In genomic region chr11:107592256-107592655, GRCh38 we compare ENCODE assay signal across 10 cellular contexts. TPM values are rescaled to one million over a fixed set of nuclear protein-coding genes. Genes with fewer than 3 reads are reported as not detected.
DNase-seq lines count a peak whose midpoint lies in the region; ATAC-seq and TF ChIP-seq lines count a peak whose summit lies in the region.
"Had no signal": no experiment of that assay in that cellular context is flagged by ENCODE, and none has a peak within 500 bp of the region (broad histone marks: within the 10 kb centered on the region; RNA-seq: fewer than 3 reads in every experiment).

No MANE protein-coding gene starts in this region.

- H3K4me1 ChIP-seq in spleen = peaks cover 6 to 30% (median 28%) of the 10 kb centered on the region in 6 donors

- peak overlapping the region; percentile 81 for H3K4me3 Mint-ChIP-seq in activated T-cell treated with anti-CD3 and anti-CD28 coated beads, Interleukin-2, amount 50 U/mL, for 24 hours
- H3K4me3 Mint-ChIP-seq in WTC11 = peak overlapping the region; percentile 95
- peak overlapping the region; percentile 90 to 91 for H3K4me3 Mint-ChIP-seq in stimulated activated naive B cell treated with anti-CD40 and anti-IgM and Interleukin-4, amounts not matched to agents 10 μg/mL and 1 μg/mL and 100 μg/mL, for 72 hours

- H3K36me3 Mint-ChIP-seq in activated T-cell treated with anti-CD3 and anti-CD28 coated beads, Interleukin-2, amount 50 U/mL, for 24 hours (ENCODE audit: low read depth) = no peaks in the 10 kb centered on the region
- no peaks in the 10 kb centered on the region for H3K36me3 Mint-ChIP-seq in WTC11
- H3K36me3 Mint-ChIP-seq in stimulated activated naive B cell treated with anti-CD40 and anti-IgM and Interleukin-4, amounts not matched to agents 10 μg/mL and 1 μg/mL and 100 μg/mL, for 72 hours = no peaks in the 10 kb centered on the region

- CTCF ChIA-PET in WTC11 (lab: Charles Lee) = interaction anchor here (1.1 to 2.2 kb wide), 2 partner anchors 13 to 97 kb away, joined by 6 to 10 read pairs; no protein-coding TSS in a partner anchor

- peaks cover 0 to 91% (median 64%) of the 10 kb centered on the region in 7 donors for H3K27me3 ChIP-seq in spleen (replicated peaks in 1 of 7)

- intact Hi-C loops in spleen (cut with DNase I; ENCODE audit: low total_unique reads) = no loop called here

- H3K9me3 ChIP-seq in spleen = no peaks in the 10 kb centered on the region
- H3K9me3 ChIP-seq: SJSA1 had no signal

- H3K4me1 Mint-ChIP-seq in activated T-cell treated with anti-CD3 and anti-CD28 coated beads, Interleukin-2, amount 50 U/mL, for 24 hours (ENCODE audit: low read depth) = peaks cover 28% of the 10 kb centered on the region
- peaks cover 45% of the 10 kb centered on the region for H3K4me1 Mint-ChIP-seq in WTC11
- peaks cover 14 to 37% of the 10 kb centered on the region in 2 donors for H3K4me1 Mint-ChIP-seq in stimulated activated naive B cell treated with anti-CD40 and anti-IgM and Interleukin-4, amounts not matched to agents 10 μg/mL and 1 μg/mL and 100 μg/mL, for 72 hours

- no peak for TF ChIP-seq CTCF in WTC11 (IDR thresholded peaks at IDR 0.05)
- TF ChIP-seq CTCF in spleen (IDR thresholded peaks at IDR 0.05 in 8 of 11, conservative IDR thresholded peaks at IDR 0.05 in 3 of 11) = no peak

- H3K27ac ChIP-seq in spleen = no peak overlapping the region
- H3K27ac ChIP-seq: SJSA1 had no signal

- peak overlapping the region; percentile 44 for H3K27ac Mint-ChIP-seq in activated T-cell treated with anti-CD3 and anti-CD28 coated beads, Interleukin-2, amount 50 U/mL, for 24 hours
- no peak overlapping the region for H3K27ac Mint-ChIP-seq in WTC11
- no peak overlapping the region for H3K27ac Mint-ChIP-seq in stimulated activated naive B cell treated with anti-CD40 and anti-IgM and Interleukin-4, amounts not matched to agents 10 μg/mL and 1 μg/mL and 100 μg/mL, for 72 hours

- H3K9me3 Mint-ChIP-seq in activated T-cell treated with anti-CD3 and anti-CD28 coated beads, Interleukin-2, amount 50 U/mL, for 24 hours = peaks cover 3% of the 10 kb centered on the region
- H3K9me3 Mint-ChIP-seq in WTC11 = no peaks in the 10 kb centered on the region
- peaks cover 0 to 3% of the 10 kb centered on the region in 2 donors for H3K9me3 Mint-ChIP-seq in stimulated activated naive B cell treated with anti-CD40 and anti-IgM and Interleukin-4, amounts not matched to agents 10 μg/mL and 1 μg/mL and 100 μg/mL, for 72 hours

- no peak for DNase-seq in activated T-cell treated with anti-CD3 and anti-CD28 coated beads, Interleukin-2, amount 50 U/mL, for 24 hours
- DNase-seq in activated T-cell treated with anti-CD3 and anti-CD28 coated beads, Interleukin-2, amount 50 U/mL, for 48 hours = no peak
- DNase-seq in WTC11 (ENCODE audit: low spot score) = no peak
- DNase-seq in germinal center (ENCODE audit: low spot score) = peak; percentile 7
- no peak for DNase-seq in stimulated activated naive B cell treated with anti-CD40 and anti-IgM and Interleukin-4, amounts not matched to agents 10 μg/mL and 1 μg/mL and 100 μg/mL, for 72 hours
- no peak for DNase-seq in spleen
- no peak for DNase-seq in stimulated activated CD4-positive, alpha-beta T cell treated with anti-CD3 and anti-CD28 coated beads, Interleukin-4, amount 100 ng/mL, for 24 hours
- DNase-seq: NCI-H1930 had no signal

- 8 to 15% (median 13%) methylated on average over 7 of the region's 7 CpGs for WGBS in spleen, 5 donors

- no peaks in the 10 kb centered on the region for H3K36me3 ChIP-seq in spleen
- H3K36me3 ChIP-seq: SJSA1 had no signal

- H3K27me3 Mint-ChIP-seq in activated T-cell treated with anti-CD3 and anti-CD28 coated beads, Interleukin-2, amount 50 U/mL, for 24 hours = peaks cover 90% of the 10 kb centered on the region
- peaks cover 73% of the 10 kb centered on the region for H3K27me3 Mint-ChIP-seq in WTC11 (ENCODE audit: low read depth)
- peaks cover 62 to 64% of the 10 kb centered on the region in 2 donors for H3K27me3 Mint-ChIP-seq in stimulated activated naive B cell treated with anti-CD40 and anti-IgM and Interleukin-4, amounts not matched to agents 10 μg/mL and 1 μg/mL and 100 μg/mL, for 72 hours

- ATAC-seq in WTC11 (no peak), HG02798 (IDR thresholded peaks at IDR 0.05; ENCODE audit: poor library complexity, unreplicated experiment) (no peak)
- no peak for ATAC-seq in stimulated activated naive B cell treated with anti-CD40 and anti-IgM and Interleukin-4, amounts not matched to agents 10 μg/mL and 1 μg/mL and 100 μg/mL, for 72 hours (replicated peaks)

- POLR2A ChIA-PET in WTC11 (lab: Charles Lee) = no interaction called here

- TF ChIP-seq POLR2A in spleen (IDR thresholded peaks at IDR 0.05) = no peak

- H3K4me3 ChIP-seq in spleen = peak overlapping the region in 4 of 8 donors; percentile 47 to 78 (median 60)

TF ChIP-seq in WTC11, 78 proteins besides CTCF, POLR2A, EP300 and RAD21 (continues in another document):
- TF ChIP-seq, protein P1, sequence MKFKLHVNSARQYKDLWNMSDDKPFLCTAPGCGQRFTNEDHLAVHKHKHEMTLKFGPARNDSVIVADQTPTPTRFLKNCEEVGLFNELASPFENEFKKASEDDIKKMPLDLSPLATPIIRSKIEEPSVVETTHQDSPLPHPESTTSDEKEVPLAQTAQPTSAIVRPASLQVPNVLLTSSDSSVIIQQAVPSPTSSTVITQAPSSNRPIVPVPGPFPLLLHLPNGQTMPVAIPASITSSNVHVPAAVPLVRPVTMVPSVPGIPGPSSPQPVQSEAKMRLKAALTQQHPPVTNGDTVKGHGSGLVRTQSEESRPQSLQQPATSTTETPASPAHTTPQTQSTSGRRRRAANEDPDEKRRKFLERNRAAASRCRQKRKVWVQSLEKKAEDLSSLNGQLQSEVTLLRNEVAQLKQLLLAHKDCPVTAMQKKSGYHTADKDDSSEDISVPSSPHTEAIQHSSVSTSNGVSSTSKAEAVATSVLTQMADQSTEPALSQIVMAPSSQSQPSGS (CRISPR knock-in tag; IDR thresholded peaks at IDR 0.05; ENCODE audit: borderline replicate concordance, low read depth) = no peak
- TF ChIP-seq GTF2I (CRISPR knock-in tag; conservative IDR thresholded peaks at IDR 0.05) = no peak
- TF ChIP-seq TP53 (CRISPR knock-in tag; IDR thresholded peaks at IDR 0.05) = no peak
- TF ChIP-seq, protein P2, sequence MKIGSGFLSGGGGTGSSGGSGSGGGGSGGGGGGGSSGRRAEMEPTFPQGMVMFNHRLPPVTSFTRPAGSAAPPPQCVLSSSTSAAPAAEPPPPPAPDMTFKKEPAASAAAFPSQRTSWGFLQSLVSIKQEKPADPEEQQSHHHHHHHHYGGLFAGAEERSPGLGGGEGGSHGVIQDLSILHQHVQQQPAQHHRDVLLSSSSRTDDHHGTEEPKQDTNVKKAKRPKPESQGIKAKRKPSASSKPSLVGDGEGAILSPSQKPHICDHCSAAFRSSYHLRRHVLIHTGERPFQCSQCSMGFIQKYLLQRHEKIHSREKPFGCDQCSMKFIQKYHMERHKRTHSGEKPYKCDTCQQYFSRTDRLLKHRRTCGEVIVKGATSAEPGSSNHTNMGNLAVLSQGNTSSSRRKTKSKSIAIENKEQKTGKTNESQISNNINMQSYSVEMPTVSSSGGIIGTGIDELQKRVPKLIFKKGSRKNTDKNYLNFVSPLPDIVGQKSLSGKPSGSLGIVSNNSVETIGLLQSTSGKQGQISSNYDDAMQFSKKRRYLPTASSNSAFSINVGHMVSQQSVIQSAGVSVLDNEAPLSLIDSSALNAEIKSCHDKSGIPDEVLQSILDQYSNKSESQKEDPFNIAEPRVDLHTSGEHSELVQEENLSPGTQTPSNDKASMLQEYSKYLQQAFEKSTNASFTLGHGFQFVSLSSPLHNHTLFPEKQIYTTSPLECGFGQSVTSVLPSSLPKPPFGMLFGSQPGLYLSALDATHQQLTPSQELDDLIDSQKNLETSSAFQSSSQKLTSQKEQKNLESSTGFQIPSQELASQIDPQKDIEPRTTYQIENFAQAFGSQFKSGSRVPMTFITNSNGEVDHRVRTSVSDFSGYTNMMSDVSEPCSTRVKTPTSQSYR (CRISPR knock-in tag; IDR thresholded peaks at IDR 0.05) = no peak
- TF ChIP-seq ATF3 (CRISPR knock-in tag; conservative IDR thresholded peaks at IDR 0.05) = no peak
- TF ChIP-seq ZNF219 (CRISPR knock-in tag; IDR thresholded peaks at IDR 0.05; ENCODE audit: borderline replicate concordance) = no peak
- no peak for TF ChIP-seq RELA (CRISPR knock-in tag; IDR thresholded peaks at IDR 0.05; ENCODE audit: borderline replicate concordance)
- no peak for TF ChIP-seq SMAD4 (CRISPR knock-in tag; IDR thresholded peaks at IDR 0.05)
- TF ChIP-seq, protein P3, sequence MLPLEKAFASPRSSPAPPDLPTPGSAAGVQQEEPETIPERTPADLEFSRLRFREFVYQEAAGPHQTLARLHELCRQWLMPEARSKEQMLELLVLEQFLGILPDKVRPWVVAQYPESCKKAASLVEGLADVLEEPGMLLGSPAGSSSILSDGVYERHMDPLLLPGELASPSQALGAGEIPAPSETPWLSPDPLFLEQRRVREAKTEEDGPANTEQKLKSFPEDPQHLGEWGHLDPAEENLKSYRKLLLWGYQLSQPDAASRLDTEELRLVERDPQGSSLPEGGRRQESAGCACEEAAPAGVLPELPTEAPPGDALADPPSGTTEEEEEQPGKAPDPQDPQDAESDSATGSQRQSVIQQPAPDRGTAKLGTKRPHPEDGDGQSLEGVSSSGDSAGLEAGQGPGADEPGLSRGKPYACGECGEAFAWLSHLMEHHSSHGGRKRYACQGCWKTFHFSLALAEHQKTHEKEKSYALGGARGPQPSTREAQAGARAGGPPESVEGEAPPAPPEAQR (CRISPR knock-in tag; IDR thresholded peaks at IDR 0.05) = no peak
- TF ChIP-seq USF1 (CRISPR knock-in tag; IDR thresholded peaks at IDR 0.05) = no peak

RNA-seq across cellular contexts. Expression of gene ELMOD1, which starts 1.3 kb away (rescaled TPM):
- total RNA-seq in WTC11 (2021) = 0.98 to 2.3 TPM (median 1.4 TPM) in 3 replicates
- not detected for total RNA-seq in spleen
- under 1 TPM in 1 of 3 donors, not detected in 2; 0.02 TPM for polyA plus RNA-seq in spleen

RNA-seq across cellular contexts. Expression of gene ALKBH8, which starts 26.7 kb away (rescaled TPM):
- total RNA-seq in WTC11 (2021) (6.7 to 9.5 TPM (median 7.3 TPM) in 3 replicates), spleen (10 to 100 TPM in 2 of 7 donors, 1 to 10 TPM in 5; 8.3 to 10.6 (median 9.8) TPM)
- 1 to 10 TPM; 4.0 to 5.5 (median 4.1) TPM for polyA plus RNA-seq in spleen
